Comparison of ENCODE assay signal across 13 cellular contexts in the genomic region with DNA sequence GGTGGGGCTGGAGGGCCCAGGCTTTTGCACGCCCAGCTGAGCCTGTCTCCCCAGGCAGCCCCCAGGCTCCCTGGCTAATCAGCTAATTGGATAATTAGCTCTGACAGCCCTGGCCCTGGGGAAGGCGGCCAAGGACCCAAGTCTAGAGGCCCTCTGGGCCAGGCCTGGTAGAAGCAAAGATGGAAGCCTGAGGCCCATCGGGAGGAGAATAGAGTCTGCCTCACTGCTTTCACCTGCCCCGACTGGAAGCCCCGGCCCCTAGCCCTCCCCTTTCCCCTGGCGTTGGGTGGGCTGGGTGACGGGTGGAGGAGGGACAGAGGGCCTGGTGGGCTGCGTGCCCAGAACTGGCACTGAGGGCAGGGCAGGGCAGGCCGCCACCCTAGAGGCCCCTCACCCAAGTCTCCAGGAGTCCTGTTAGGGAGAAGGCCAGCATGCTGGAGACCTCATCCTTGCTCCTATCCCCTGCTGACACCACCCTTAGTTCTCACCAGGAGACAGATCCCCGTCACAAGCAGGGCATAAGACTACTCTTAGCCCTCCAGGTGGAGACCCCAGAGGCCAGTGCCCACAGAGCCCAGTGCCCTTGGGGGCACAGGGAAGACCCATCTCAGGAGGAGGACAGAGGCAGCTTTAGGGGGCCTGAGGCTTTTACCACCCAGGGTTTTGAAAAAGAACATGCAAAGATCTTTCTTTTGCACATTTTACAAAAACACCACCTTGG. TPM values are rescaled to one million over a fixed set of nuclear protein-coding genes. Genes with fewer than 3 reads are reported as not detected.
DNase-seq lines count a peak whose midpoint lies in the region; ATAC-seq and TF ChIP-seq lines count a peak whose summit lies in the region.
"Had no signal": no experiment of that assay in that cellular context is flagged by ENCODE, and none has a peak within 500 bp of the region (broad histone marks: within the 10 kb centered on the region; RNA-seq: fewer than 3 reads in every experiment).

No MANE protein-coding gene starts in this region.

- H3K9me3 Mint-ChIP-seq in nephron: no peaks in the 10 kb centered on the region
- H3K9me3 Mint-ChIP-seq: activated T-helper 1 cell treated with anti-CD3 and anti-CD28 coated beads, Interleukin-12 subunit alpha, Interleukin-12 subunit beta, Interleukin-2, Interleukin-4 antibody, amounts not matched to agents 30 ng/mL and 10 ng/mL and 1 ng/mL, durations not matched to agents 14 hours and 24 hours and 36 hours; immature natural killer cell had no signal

- peak overlapping the region in 1 of 3 experiments; percentile 28 for H3K4me3 Mint-ChIP-seq in nephron
- H3K4me3 Mint-ChIP-seq: activated T-helper 1 cell treated with anti-CD3 and anti-CD28 coated beads, Interleukin-12 subunit alpha, Interleukin-12 subunit beta, Interleukin-2, Interleukin-4 antibody, amounts not matched to agents 30 ng/mL and 10 ng/mL and 1 ng/mL, durations not matched to agents 14 hours and 24 hours and 36 hours; immature natural killer cell had no signal

- peaks cover 61% of the 10 kb centered on the region for H3K27me3 Mint-ChIP-seq in nephron (ENCODE audit: low read depth)

- H3K36me3 Mint-ChIP-seq in nephron (ENCODE audit: low read depth): no peaks in the 10 kb centered on the region
- H3K36me3 Mint-ChIP-seq: immature natural killer cell had no signal

- ATAC-seq in Right ventricle myocardium superior (ENCODE audit: poor library complexity): no peak
- ATAC-seq: HCT116 had no signal

- H3K27me3 ChIP-seq in uterus: no peaks in the 10 kb centered on the region

- H3K4me1 ChIP-seq in uterus: peaks cover 24 to 45% of the 10 kb centered on the region in 2 donors

- H3K27ac ChIP-seq in caudate nucleus (ENCODE audit: low read depth, low read length) (peak overlapping the region; percentile 91), uterus (peak overlapping the region; percentile 87 to 93)

- H3K36me3 ChIP-seq in uterus: no peaks in the 10 kb centered on the region

- peak overlapping the region; percentile 92 to 97 (median 95) for H3K27ac Mint-ChIP-seq in nephron
- H3K27ac Mint-ChIP-seq: activated T-helper 1 cell treated with anti-CD3 and anti-CD28 coated beads, Interleukin-12 subunit alpha, Interleukin-12 subunit beta, Interleukin-2, Interleukin-4 antibody, amounts not matched to agents 30 ng/mL and 10 ng/mL and 1 ng/mL, durations not matched to agents 14 hours and 24 hours and 36 hours; immature natural killer cell had no signal

- TF ChIP-seq POLR2A in uterus (IDR thresholded peaks at IDR 0.05): no peak

- no peaks in the 10 kb centered on the region for H3K9me3 ChIP-seq in uterus

- no peak overlapping the region for H3K4me3 ChIP-seq in uterus

- DNase-seq in Right ventricle myocardium superior: peak; percentile 44
- DNase-seq in cardiac septum (ENCODE audit: low spot score): no peak
- DNase-seq in caudate nucleus (lab: John Stamatoyannopoulos, UW): no peak
- no peak for DNase-seq in uterus
- DNase-seq in stimulated activated CD4-positive, alpha-beta T cell treated with anti-CD3 and anti-CD28 coated beads, Interleukin-2, amount 100 ng/mL, for 24 hours: no peak
- no peak for DNase-seq in ecto neural progenitor cell (ENCODE audit: low spot score)
- DNase-seq in occipital lobe (lab: John Stamatoyannopoulos, UW): no peak
- DNase-seq: immature natural killer cell, NCI-H748 treated with DMSO at 0.1 percent for 48 hours, small intestine had no signal

- peaks cover 36% of the 10 kb centered on the region for H3K4me1 Mint-ChIP-seq in nephron
- H3K4me1 Mint-ChIP-seq: immature natural killer cell had no signal

- intact Hi-C loops in Right ventricle myocardium superior (cut with DNase I): no loop called here
- intact Hi-C loops in cardiac septum (cut with DNase I): loop anchor here (2.0 kb wide), 1 partner anchor 28 kb away; no protein-coding TSS in a partner anchor
- intact Hi-C loops in uterus (cut with DNase I; ENCODE audit: low total_unique reads): loop anchor here (5.0 kb wide), 1 partner anchor 113 kb away; no protein-coding TSS in a partner anchor

- TF ChIP-seq CTCF in nephron (IDR thresholded peaks at IDR 0.05; ENCODE audit: unreplicated experiment in 3 of 3): no peak
- TF ChIP-seq CTCF in uterus (IDR thresholded peaks at IDR 0.05): no peak

RNA-seq across cellular contexts. Expression of a gene that starts 12.0 kb away (rescaled TPM):
- total RNA-seq in Right ventricle myocardium superior (7.2 TPM), cardiac septum (9.4 TPM), uterus (10 to 100 TPM in 3 of 4 donors, 1 to 10 TPM in 1; 2.6 to 15.5 (median 11.1) TPM), occipital lobe (3.3 TPM)

RNA-seq across cellular contexts. Expression of a gene that starts 25.9 kb away (rescaled TPM):
- total RNA-seq in Right ventricle myocardium superior (18.4 TPM), cardiac septum (17.5 TPM), uterus (10 to 100 TPM; 23.2 to 99.4 (median 33.6) TPM), occipital lobe (27.1 TPM)

RNA-seq across cellular contexts. Expression of a gene that starts 27.4 kb away (rescaled TPM):
- 44.6 TPM for total RNA-seq in Right ventricle myocardium superior
- total RNA-seq in cardiac septum: 33.8 TPM
- total RNA-seq in uterus: 10 to 100 TPM; 13.4 to 28.1 (median 15.8) TPM
- total RNA-seq in occipital lobe: 13.1 TPM

RNA-seq across cellular contexts. Expression of a gene that starts 59.5 kb away (rescaled TPM):
- total RNA-seq in Right ventricle myocardium superior (38.2 TPM), cardiac septum (25.7 TPM), uterus (10 to 100 TPM; 42.2 to 72.1 (median 44.8) TPM), occipital lobe (20.3 TPM)

RNA-seq across cellular contexts. Expression of a gene that starts 59.5 kb away (rescaled TPM):
- 17.7 TPM for total RNA-seq in Right ventricle myocardium superior
- total RNA-seq in cardiac septum: 28.4 TPM
- total RNA-seq in uterus: 100 to 1,000 TPM in 1 of 4 donors, 10 to 100 TPM in 3; 15.1 to 108 (median 66.7) TPM
- total RNA-seq in occipital lobe: 9.4 TPM
